In the genomic region with DNA sequence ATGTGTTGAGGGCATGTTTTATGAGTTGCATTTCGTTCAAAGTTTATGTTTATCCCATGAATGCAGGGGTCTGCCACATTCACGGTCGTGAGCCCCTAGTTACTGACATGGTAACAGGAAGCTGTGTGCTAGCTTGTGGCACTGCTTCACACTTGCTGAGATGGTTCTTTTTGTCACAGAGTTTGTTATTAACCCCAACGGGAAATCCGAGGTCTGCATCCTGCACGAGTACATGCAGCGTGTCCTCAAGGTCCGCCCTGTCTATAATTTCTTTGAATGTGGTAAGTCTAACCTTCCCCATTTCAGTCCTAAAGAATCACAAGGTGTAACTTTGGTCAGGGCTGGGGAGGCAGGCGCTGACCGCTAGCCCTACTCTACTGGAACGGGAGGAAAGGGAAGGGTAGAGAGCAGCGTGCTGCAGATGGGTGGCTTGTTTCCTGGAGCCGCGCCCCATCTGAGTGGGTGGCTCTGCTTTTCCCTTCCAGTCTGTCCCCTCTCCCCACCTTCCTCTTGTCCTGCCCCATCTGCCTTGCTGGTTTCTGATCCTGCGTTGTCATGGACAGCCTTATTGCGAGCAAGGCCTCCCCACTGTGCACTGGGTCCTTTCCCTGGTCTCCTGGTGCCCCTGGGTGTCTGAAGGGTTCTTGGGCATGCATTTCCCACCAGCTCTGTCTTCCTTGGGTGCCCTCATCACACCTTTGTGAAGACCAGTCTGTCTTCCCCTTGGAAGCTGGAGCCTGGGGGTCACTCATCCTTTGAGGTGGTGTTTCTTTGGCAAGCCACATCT, we compare ENCODE assay signal across 24 cellular contexts. TPM values are rescaled to one million over a fixed set of nuclear protein-coding genes. Genes with fewer than 3 reads are reported as not detected.
DNase-seq lines count a peak whose midpoint lies in the region; ATAC-seq, FAIRE-seq and TF ChIP-seq lines count a peak whose summit lies in the region.
"Had no signal": no experiment of that assay in that cellular context is flagged by ENCODE, and none has a peak within 500 bp of the region (broad histone marks: within the 10 kb centered on the region; RNA-seq: fewer than 3 reads in every experiment).

No MANE protein-coding gene starts in this region.

- H3K4me3 ChIP-seq in left ventricle myocardium inferior: no peak overlapping the region
- H3K4me3 ChIP-seq: BLaER1, cardiac muscle cell, suprapubic skin had no signal

- no peak overlapping the region for H3K4me3 Mint-ChIP-seq in activated CD8-positive, alpha-beta T cell treated with anti-CD3 and anti-CD28 coated beads for 36 hours
- peak overlapping the region in 4 of 5 donors; percentile 4 to 74 (median 29) for H3K4me3 Mint-ChIP-seq in immature natural killer cell

- FAIRE-seq in urothelium cell line (lab: Jason Lieb, UNC): peak; percentile 74
- FAIRE-seq: D721Med, HepG2, small intestine had no signal

- no peaks in the 10 kb centered on the region for H3K27me3 ChIP-seq in left ventricle myocardium inferior (ENCODE audit: low read depth)
- H3K27me3 ChIP-seq: BLaER1, cardiac muscle cell, suprapubic skin had no signal

- H3K4me1 Mint-ChIP-seq in activated CD8-positive, alpha-beta T cell treated with anti-CD3 and anti-CD28 coated beads for 36 hours (ENCODE audit: low read depth): peaks cover 81% of the 10 kb centered on the region
- H3K4me1 Mint-ChIP-seq in immature natural killer cell: peaks cover 24 to 44% of the 10 kb centered on the region in 2 donors

- no peak for ATAC-seq in Right ventricle myocardium inferior
- ATAC-seq in activated CD8-positive, alpha-beta T cell treated with anti-CD3 and anti-CD28 coated beads for 36 hours: no peak
- ATAC-seq in GM18861 (IDR thresholded peaks at IDR 0.05; ENCODE audit: unreplicated experiment): no peak
- ATAC-seq: HepG2 had no signal

- peaks cover 9% of the 10 kb centered on the region for H3K4me1 ChIP-seq in left ventricle myocardium inferior
- H3K4me1 ChIP-seq: BLaER1, suprapubic skin had no signal

- TF ChIP-seq CTCF in left ventricle myocardium inferior (IDR thresholded peaks at IDR 0.05; ENCODE audit: borderline replicate concordance): no peak
- no peak for TF ChIP-seq CTCF in activated CD8-positive, alpha-beta T cell treated with anti-CD3 and anti-CD28 coated beads for 36 hours (IDR thresholded peaks at IDR 0.05)

- H3K27ac ChIP-seq in left ventricle myocardium inferior (replicated peaks): no peak overlapping the region
- H3K27ac ChIP-seq: BLaER1, cardiac muscle cell, suprapubic skin, VCaP had no signal

- intact Hi-C loops in Right ventricle myocardium inferior (cut with DNase I): no loop called here
- intact Hi-C loops in left ventricle myocardium inferior (cut with micrococcal nuclease): no loop called here
- intact Hi-C loops in activated CD8-positive, alpha-beta T cell treated with anti-CD3 and anti-CD28 coated beads for 36 hours (cut with micrococcal nuclease): no loop called here

- H3K36me3 ChIP-seq in left ventricle myocardium inferior: peaks cover 100% of the 10 kb centered on the region

- DNase-seq in Right ventricle myocardium inferior (ENCODE audit: missing footprints) (peak; percentile 40), left ventricle myocardium inferior (no peak), immature natural killer cell (peak in 1 of 3 donors; percentile 30), urothelium cell line (ENCODE audit: low spot score) (no peak), RKO (ENCODE audit: low spot score) (no peak)
- no peak for DNase-seq in activated CD8-positive, alpha-beta T cell treated with anti-CD3 and anti-CD28 coated beads for 36 hours
- DNase-seq: ACHN; activated CD4-positive, alpha-beta T cell treated with anti-CD3 and anti-CD28 coated beads for 48 hours; activated gamma-delta T cell; kidney glomerular epithelial cell; mammary epithelial cell; NCI-H187 treated with DMSO at 0.1 percent for 48 hours; NCI-H345; NCI-H774; occipital lobe; small intestine; stimulated activated CD4-positive, alpha-beta T cell treated with anti-CD3 and anti-CD28 coated beads, Interleukin-2, amount 100 ng/mL, for 24 hours had no signal

- POLR2A ChIA-PET in activated CD8-positive, alpha-beta T cell treated with anti-CD3 and anti-CD28 coated beads for 36 hours (lab: Charles Lee): interaction anchor here (0.9 to 2.0 kb wide), 7 partner anchors 9 to 38 kb away, joined by 3 to 6 read pairs (median 5); a partner anchor contains a TSS

- peak overlapping the region; percentile 72 for H3K27ac Mint-ChIP-seq in activated CD8-positive, alpha-beta T cell treated with anti-CD3 and anti-CD28 coated beads for 36 hours
- H3K27ac Mint-ChIP-seq in immature natural killer cell: peak overlapping the region; percentile 22 to 78 (median 62)

- no peaks in the 10 kb centered on the region for H3K27me3 Mint-ChIP-seq in activated CD8-positive, alpha-beta T cell treated with anti-CD3 and anti-CD28 coated beads for 36 hours
- H3K27me3 Mint-ChIP-seq in immature natural killer cell (ENCODE audit: low read depth in 3 of 3): peaks cover 0 to 6% (median 6%) of the 10 kb centered on the region in 3 donors

- CTCF ChIA-PET in activated CD8-positive, alpha-beta T cell treated with anti-CD3 and anti-CD28 coated beads for 36 hours (lab: Charles Lee): interaction anchor here (0.8 to 2.5 kb wide), 2 partner anchors 10 to 19 kb away, joined by 4 to 11 read pairs; no protein-coding TSS in a partner anchor

- H3K36me3 Mint-ChIP-seq in activated CD8-positive, alpha-beta T cell treated with anti-CD3 and anti-CD28 coated beads for 36 hours (ENCODE audit: low read depth): peaks cover 90% of the 10 kb centered on the region
- H3K36me3 Mint-ChIP-seq in immature natural killer cell: peaks cover 30 to 77% (median 43%) of the 10 kb centered on the region in 3 donors

- H3K9me3 Mint-ChIP-seq in activated CD8-positive, alpha-beta T cell treated with anti-CD3 and anti-CD28 coated beads for 36 hours: peaks cover 6% of the 10 kb centered on the region
- H3K9me3 Mint-ChIP-seq in immature natural killer cell: no peaks in the 10 kb centered on the region

- H3K9me3 ChIP-seq in left ventricle myocardium inferior (replicated peaks): peaks cover 4% of the 10 kb centered on the region
- H3K9me3 ChIP-seq: BLaER1 had no signal

RNA-seq across cellular contexts. Expression of a gene that starts 11.8 kb away (rescaled TPM):
- total RNA-seq in Right ventricle myocardium inferior (18.0 TPM), left ventricle myocardium inferior (16.8 TPM)
- total RNA-seq in activated CD8-positive, alpha-beta T cell treated with anti-CD3 and anti-CD28 coated beads for 36 hours: 10 to 100 TPM; 35.0 to 38.8 TPM
- 1 to 10 TPM in 2 of 3 donors, under 1 TPM in 1; 0.83 to 5.4 (median 1.4) TPM for polyA plus RNA-seq in immature natural killer cell

RNA-seq across cellular contexts. Expression of a gene that starts 24.0 kb away (rescaled TPM):
- total RNA-seq in Right ventricle myocardium inferior: 42.7 TPM
- total RNA-seq in left ventricle myocardium inferior: 39.6 TPM
- 100 to 1,000 TPM; 411 to 412 TPM for total RNA-seq in activated CD8-positive, alpha-beta T cell treated with anti-CD3 and anti-CD28 coated beads for 36 hours
- 100 to 1,000 TPM in 1 of 3 donors, 10 to 100 TPM in 2; 90.4 to 111 (median 92.4) TPM for polyA plus RNA-seq in immature natural killer cell

RNA-seq across cellular contexts. Expression of a gene that starts 25.1 kb away (rescaled TPM):
- 24.5 TPM for total RNA-seq in Right ventricle myocardium inferior
- 27.8 TPM for total RNA-seq in left ventricle myocardium inferior
- total RNA-seq in activated CD8-positive, alpha-beta T cell treated with anti-CD3 and anti-CD28 coated beads for 36 hours: 100 to 1,000 TPM; 101 to 105 TPM
- polyA plus RNA-seq in immature natural killer cell: 10 to 100 TPM; 22.7 to 33.7 (median 27.6) TPM

RNA-seq across cellular contexts. Expression of a gene that starts 39.7 kb away (rescaled TPM):
- 44.4 TPM for total RNA-seq in Right ventricle myocardium inferior
- total RNA-seq in left ventricle myocardium inferior: 42.4 TPM
- total RNA-seq in activated CD8-positive, alpha-beta T cell treated with anti-CD3 and anti-CD28 coated beads for 36 hours: 10 to 100 TPM; 44.5 to 44.8 TPM
- polyA plus RNA-seq in immature natural killer cell: 1 to 10 TPM in 1 of 3 donors, under 1 TPM in 2; 0.54 to 3.7 (median 0.79) TPM

RNA-seq across cellular contexts. Expression of a gene that starts 59.0 kb away (rescaled TPM):
- total RNA-seq in Right ventricle myocardium inferior (0.32 TPM), left ventricle myocardium inferior (not detected)
- total RNA-seq in activated CD8-positive, alpha-beta T cell treated with anti-CD3 and anti-CD28 coated beads for 36 hours: not detected
- under 1 TPM in 1 of 3 donors, not detected in 2; 0.66 TPM for polyA plus RNA-seq in immature natural killer cell
- total RNA-seq: cardiac muscle cell, HepG2, occipital lobe had no signal
- polyA plus RNA-seq: cardiac muscle cell, HepG2 had no signal
